ENCODE assay signal across 9 cellular contexts in genomic region chr10:48633381-48634197, GRCh38. TPM values are rescaled to one million over a fixed set of nuclear protein-coding genes. Genes with fewer than 3 reads are reported as not detected.
DNase-seq lines count a peak whose midpoint lies in the region; ATAC-seq and TF ChIP-seq lines count a peak whose summit lies in the region.
"Had no signal": no experiment of that assay in that cellular context is flagged by ENCODE, and none has a peak within 500 bp of the region (broad histone marks: within the 10 kb centered on the region; RNA-seq: fewer than 3 reads in every experiment).

No MANE protein-coding gene starts in this region.

- H3K27me3 Mint-ChIP-seq in activated T-cell treated with anti-CD3 and anti-CD28 coated beads, Interleukin-2, amount 50 U/mL, for 24 hours, result peaks cover 52% of the 10 kb centered on the region

- WGBS in transverse colon (ENCODE audit: low coverage in 1 of 2), 2 donors, result 29 to 62% methylated on average over 2 to 4 of the region's 4 CpGs

- in situ Hi-C loops in transverse colon (cut with MboI; ENCODE audit: low pct_ligation_motif_present in 1 of 4, low pct_unique_long_range_greater_than_20kb in 1 of 4, low sequenced_read_pairs in 3 of 4), result loop anchor here in 1 of 4 donors (25.0 kb wide), 1 partner anchor 271 kb away; no protein-coding TSS in a partner anchor

- H3K4me2 ChIP-seq in OCI-LY7 (ENCODE audit: low read length), result peak overlapping the region; percentile 69

- H3K36me3 ChIP-seq in OCI-LY7 (ENCODE audit: insufficient read depth, low read length), result no peaks in the 10 kb centered on the region
- H3K36me3 ChIP-seq in transverse colon, result no peaks in the 10 kb centered on the region

- H3K4me1 Mint-ChIP-seq in activated T-cell treated with anti-CD3 and anti-CD28 coated beads, Interleukin-2, amount 50 U/mL, for 24 hours (ENCODE audit: low read depth), result peaks cover 19% of the 10 kb centered on the region

- H3K9me3 ChIP-seq in OCI-LY7 (ENCODE audit: low read length) (no peaks in the 10 kb centered on the region), transverse colon (no peaks in the 10 kb centered on the region)

- TF ChIP-seq POLR2A in transverse colon (IDR thresholded peaks at IDR 0.05), result no peak

- no TSS peak for BruUV-seq in OCI-LY7 (replicated peaks; lab: Mats Ljungman, UMichigan)

- CTCF ChIA-PET in OCI-LY7 (lab: Charles Lee; ENCODE audit: unreplicated experiment), result interaction anchor here (0.6 to 2.2 kb wide), 4 partner anchors 19 to 27 kb away, joined by 3 to 9 read pairs (median 4); no protein-coding TSS in a partner anchor

- H3K9me3 Mint-ChIP-seq in activated T-cell treated with anti-CD3 and anti-CD28 coated beads, Interleukin-2, amount 50 U/mL, for 24 hours, result no peaks in the 10 kb centered on the region

- H4K20me1 ChIP-seq in OCI-LY7 (ENCODE audit: insufficient read depth, low read length), result no peaks in the 10 kb centered on the region

- no peaks in the 10 kb centered on the region for H3K9me2 ChIP-seq in OCI-LY7 (ENCODE audit: insufficient read depth, low read length)

- H3K79me2 ChIP-seq in OCI-LY7 (ENCODE audit: insufficient read depth, low read depth, low read length), result no peaks in the 10 kb centered on the region

- peak overlapping the region; percentile 38 for H3K4me3 ChIP-seq in OCI-LY7 (ENCODE audit: low read depth, low read length, poor library complexity, severe bottlenecking)
- H3K4me3 ChIP-seq in transverse colon, result no peak overlapping the region

- peak overlapping the region; percentile 8 for H3K27ac Mint-ChIP-seq in activated T-cell treated with anti-CD3 and anti-CD28 coated beads, Interleukin-2, amount 50 U/mL, for 24 hours

- DNase-seq in activated T-cell treated with anti-CD3 and anti-CD28 coated beads, Interleukin-2, amount 50 U/mL, for 24 hours, result no peak
- DNase-seq in activated T-cell treated with anti-CD3 and anti-CD28 coated beads, Interleukin-2, amount 50 U/mL, for 1 hour, result no peak
- no peak for DNase-seq in OCI-LY7 (ENCODE audit: low spot score)
- no peak for DNase-seq in transverse colon
- DNase-seq in NCI-H2081 (lab: John Stamatoyannopoulos, UW), result no peak
- no peak for DNase-seq in HuH-7.5 (ENCODE audit: low spot score)
- no peak for DNase-seq in NCI-H446 treated with DMSO at 0.1 percent for 48 hours (lab: John Stamatoyannopoulos, UW)
- DNase-seq: foreskin keratinocyte had no signal

- no peak overlapping the region for H3K27ac ChIP-seq in OCI-LY7 (ENCODE audit: low read depth, low read length, poor library complexity, severe bottlenecking)
- peak overlapping the region; percentile 23 to 34 (median 32) for H3K27ac ChIP-seq in transverse colon
- H3K27ac ChIP-seq: foreskin keratinocyte had no signal

- peak; percentile 8 for ATAC-seq in HG02870 (IDR thresholded peaks at IDR 0.05; ENCODE audit: unreplicated experiment)
- ATAC-seq: foreskin keratinocyte had no signal

- no peaks in the 10 kb centered on the region for H3K36me3 Mint-ChIP-seq in activated T-cell treated with anti-CD3 and anti-CD28 coated beads, Interleukin-2, amount 50 U/mL, for 24 hours (ENCODE audit: low read depth)

- POLR2A ChIA-PET in OCI-LY7 (lab: Charles Lee), result interaction anchor here (0.6 to 1.2 kb wide), 3 partner anchors 10 to 35 kb away, joined by 3 read pairs; no protein-coding TSS in a partner anchor

- TF ChIP-seq CTCF in OCI-LY7 (conservative IDR thresholded peaks at IDR 0.05; ENCODE audit: low read length) (no peak), transverse colon (IDR thresholded peaks at IDR 0.05) (no peak)

- H3K4me3 Mint-ChIP-seq in activated T-cell treated with anti-CD3 and anti-CD28 coated beads, Interleukin-2, amount 50 U/mL, for 24 hours, result no peak overlapping the region

- no peak for TF ChIP-seq EP300 in transverse colon (IDR thresholded peaks at IDR 0.05; ENCODE audit: low read depth)

- H3K4me1 ChIP-seq in OCI-LY7 (ENCODE audit: insufficient read depth, low read length, poor library complexity, severe bottlenecking), result peaks cover 19% of the 10 kb centered on the region
- H3K4me1 ChIP-seq in transverse colon, result peaks cover 5 to 28% (median 10%) of the 10 kb centered on the region in 4 donors
- H3K4me1 ChIP-seq: foreskin keratinocyte had no signal

- intact Hi-C loops in OCI-LY7 (cut with micrococcal nuclease; ENCODE audit: unreplicated experiment) (no loop called here), transverse colon (cut with DNase I; ENCODE audit: low total_unique reads) (no loop called here)

- H2AFZ ChIP-seq in OCI-LY7 (ENCODE audit: low read length), result 0 out of 2 replicates have a peak overlapping the region, but pooled peaks have one; percentile 11

- no peaks in the 10 kb centered on the region for H3K27me3 ChIP-seq in transverse colon

RNA-seq across cellular contexts. Expression of gene ARHGAP22, which starts 28.7 kb away (rescaled TPM):
- total RNA-seq in OCI-LY7 (2014; rRNA removed; shearing (Covaris generic)), result 0.08 and 0.19 TPM in 2 replicates
- total RNA-seq in OCI-LY7 (2022) (0.41 and 0.46 TPM in 2 replicates), transverse colon (1 to 10 TPM in 3 of 4 donors, not detected in 1; 1.4 to 3.4 (median 1.7) TPM)

RNA-seq across cellular contexts. Expression of gene WDFY4, which starts 51.1 kb away (rescaled TPM):
- 41.6 and 51.5 TPM in 2 replicates for total RNA-seq in OCI-LY7 (2014; rRNA removed; shearing (Covaris generic))
- total RNA-seq in OCI-LY7 (2022) (80.0 and 85.6 TPM in 2 replicates), transverse colon (10 to 100 TPM in 1 of 4 donors, 1 to 10 TPM in 2, under 1 TPM in 1; 0.60 to 20.6 (median 5.1) TPM)
